In the genomic region with DNA sequence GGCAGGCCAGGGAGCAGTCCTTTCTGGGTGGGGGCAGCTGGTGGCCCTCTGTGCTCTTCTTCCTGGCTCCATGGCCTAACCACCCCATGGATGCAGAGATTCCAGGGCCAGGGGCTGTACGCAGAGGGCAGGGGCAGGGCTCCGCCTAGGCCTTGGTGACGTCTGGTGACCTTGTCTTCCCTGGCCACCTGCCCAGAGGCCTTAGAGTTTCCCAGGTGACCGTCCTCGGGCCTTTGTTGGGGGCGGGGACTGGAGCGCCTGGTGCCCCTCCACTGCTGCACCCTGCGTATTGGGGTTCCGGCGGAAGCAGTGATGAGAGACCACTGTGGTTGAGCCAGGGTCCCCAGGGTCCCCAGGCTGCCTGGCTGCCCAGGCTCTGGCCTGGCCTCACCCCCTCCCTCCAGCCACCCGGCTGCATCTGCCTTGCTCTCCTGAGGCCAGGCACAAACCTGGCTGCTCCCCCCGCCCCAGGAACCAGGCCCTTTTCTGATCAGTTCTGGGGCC, we compare ENCODE assay signal across 10 cellular contexts. TPM values are rescaled to one million over a fixed set of nuclear protein-coding genes. Genes with fewer than 3 reads are reported as not detected.
DNase-seq lines count a peak whose midpoint lies in the region; ATAC-seq, FAIRE-seq and TF ChIP-seq lines count a peak whose summit lies in the region.
"Had no signal": no experiment of that assay in that cellular context is flagged by ENCODE, and none has a peak within 500 bp of the region (broad histone marks: within the 10 kb centered on the region; RNA-seq: fewer than 3 reads in every experiment).

No MANE protein-coding gene starts in this region.

- BruUV-seq in endothelial cell of umbilical vein (replicated peaks; lab: Mats Ljungman, UMichigan): no TSS peak

- dilution Hi-C loops in endothelial cell of umbilical vein (cut with MboI; ENCODE audit: extremely low pct_ligation_motif_present, low sequenced_read_pairs): no loop called here

- H3K9ac ChIP-seq in endothelial cell of umbilical vein (replicated peaks; ENCODE audit: extremely low read depth, insufficient read depth, low read length) (no peak overlapping the region), muscle layer of colon (ENCODE audit: low read length) (peak overlapping the region; percentile 53)

- no peaks in the 10 kb centered on the region for H4K20me1 ChIP-seq in endothelial cell of umbilical vein (replicated peaks; ENCODE audit: control insufficient read depth, extremely low read depth, insufficient read depth, low read length)

- no peaks in the 10 kb centered on the region for H3K9me3 ChIP-seq in endothelial cell of umbilical vein (replicated peaks; ENCODE audit: control insufficient read depth, insufficient read depth, low read length)
- H3K9me3 ChIP-seq in muscle layer of colon (ENCODE audit: low read length): no peaks in the 10 kb centered on the region
- H3K9me3 ChIP-seq in upper lobe of right lung: no peaks in the 10 kb centered on the region
- H3K9me3 ChIP-seq: psoas muscle had no signal

- H3K27me3 ChIP-seq in endothelial cell of umbilical vein (ENCODE audit: control insufficient read depth in 2 of 2, insufficient read depth in 2 of 2, low read length in 2 of 2): no peaks in the 10 kb centered on the region
- no peaks in the 10 kb centered on the region for H3K27me3 ChIP-seq in muscle layer of colon (ENCODE audit: control insufficient read depth in 1 of 2, insufficient read depth in 2 of 2, low read length in 2 of 2)
- H3K27me3 ChIP-seq in upper lobe of right lung: no peaks in the 10 kb centered on the region

- CTCF ChIA-PET in endothelial cell of umbilical vein (lab: Charles Lee): interaction anchor here (1.2 kb wide), 1 partner anchor 39 kb away, joined by 3 read pairs; no protein-coding TSS in a partner anchor

- FAIRE-seq in endothelial cell of umbilical vein (lab: Jason Lieb, UNC): no peak
- FAIRE-seq: H54 had no signal

- H3K9me1 ChIP-seq in endothelial cell of umbilical vein (replicated peaks; ENCODE audit: control insufficient read depth, extremely low read depth, insufficient read depth, low read length): no peaks in the 10 kb centered on the region

- intact Hi-C loops in endothelial cell of umbilical vein (cut with micrococcal nuclease): no loop called here
- intact Hi-C loops in upper lobe of right lung (cut with DNase I): no loop called here

- peaks cover 0 to 5% of the 10 kb centered on the region in 2 experiments for H3K36me3 ChIP-seq in endothelial cell of umbilical vein (ENCODE audit: control insufficient read depth in 2 of 2, extremely low read depth in 1 of 2, insufficient read depth in 2 of 2, low read length in 2 of 2)
- peaks cover 10% of the 10 kb centered on the region for H3K36me3 ChIP-seq in muscle layer of colon (ENCODE audit: insufficient read depth, low read length)
- peaks cover 21% of the 10 kb centered on the region for H3K36me3 ChIP-seq in upper lobe of right lung

- H3K27ac ChIP-seq in endothelial cell of umbilical vein (ENCODE audit: insufficient read depth, low read depth, low read length) (peak overlapping the region; percentile 10), muscle layer of colon (ENCODE audit: low read depth, low read length) (peak overlapping the region; percentile 99), upper lobe of right lung (peak overlapping the region; percentile 92)
- H3K27ac ChIP-seq: psoas muscle had no signal

- POLR2A ChIA-PET in endothelial cell of umbilical vein (lab: Charles Lee): no interaction called here

- H3K4me1 ChIP-seq in endothelial cell of umbilical vein (ENCODE audit: control insufficient read depth, extremely low read depth, insufficient read depth, low read length) (peaks cover 23% of the 10 kb centered on the region), muscle layer of colon (ENCODE audit: insufficient read depth, low read length) (peaks cover 44% of the 10 kb centered on the region), upper lobe of right lung (peaks cover 57% of the 10 kb centered on the region)

- TF ChIP-seq POLR2A in endothelial cell of umbilical vein (IDR thresholded peaks at IDR 0.05; ENCODE audit: low read depth, low read length): no peak

- no peak for TF ChIP-seq CTCF in endothelial cell of umbilical vein (IDR thresholded peaks at IDR 0.05; ENCODE audit: extremely low read depth in 1 of 2, insufficient read depth in 1 of 2, low read depth in 1 of 2, low read length in 2 of 2)
- TF ChIP-seq CTCF in upper lobe of right lung (IDR thresholded peaks at IDR 0.05): no peak

- peaks cover 14% of the 10 kb centered on the region for H3K79me2 ChIP-seq in endothelial cell of umbilical vein (ENCODE audit: control insufficient read depth, insufficient read depth, low read length)

- H2AFZ ChIP-seq in endothelial cell of umbilical vein (ENCODE audit: low read depth, low read length): no peak overlapping the region

- no peak overlapping the region for H3K4me2 ChIP-seq in endothelial cell of umbilical vein (ENCODE audit: insufficient read depth, low read length)

- H3K4me3 ChIP-seq in endothelial cell of umbilical vein (replicated peaks in 1 of 3; ENCODE audit: insufficient read depth in 1 of 3, low read depth in 1 of 3, low read length in 3 of 3) (no peak overlapping the region), muscle layer of colon (ENCODE audit: low read depth in 1 of 2, low read length in 2 of 2) (peak overlapping the region in 1 of 2 donors; percentile 41), upper lobe of right lung (peak overlapping the region; percentile 30)
- H3K4me3 ChIP-seq: psoas muscle had no signal

- ATAC-seq in upper lobe of right lung (peak; percentile 43), HG02763 (IDR thresholded peaks at IDR 0.05; ENCODE audit: unreplicated experiment) (no peak), HG02642 (IDR thresholded peaks at IDR 0.05; ENCODE audit: poor library complexity, unreplicated experiment) (no peak), GM18517 (IDR thresholded peaks at IDR 0.05; ENCODE audit: unreplicated experiment) (no peak)

- peak; percentile 36 for DNase-seq in NCI-H2196 (lab: John Stamatoyannopoulos, UW; ENCODE audit: unreplicated experiment)
- no peak for DNase-seq in NCI-H2196 treated with DMSO at 0.1 percent for 48 hours (lab: John Stamatoyannopoulos, UW; ENCODE audit: unreplicated experiment)
- DNase-seq in endothelial cell of umbilical vein (ENCODE audit: low read depth, low spot score): no peak
- peak; percentile 91 for DNase-seq in upper lobe of right lung

TF ChIP-seq in endothelial cell of umbilical vein, 7 proteins besides CTCF, POLR2A, EP300 and RAD21:
- TF ChIP-seq POLR2AphosphoS5 (IDR thresholded peaks at IDR 0.05; ENCODE audit: insufficient read depth, low read depth, low read length) (no peak), MYC (IDR thresholded peaks at IDR 0.05; ENCODE audit: low read depth, low read length) (no peak), JUN (IDR thresholded peaks at IDR 0.05; ENCODE audit: borderline replicate concordance, insufficient read depth, insufficient read length, low read depth) (no peak), EZH2 (IDR thresholded peaks at IDR 0.05; ENCODE audit: borderline replicate concordance, low read depth, low read length, severe bottlenecking) (no peak), GATA2 (IDR thresholded peaks at IDR 0.05; ENCODE audit: insufficient read depth, insufficient read length, low read depth, low read length) (no peak), FOS (IDR thresholded peaks at IDR 0.05; ENCODE audit: borderline replicate concordance, insufficient read depth, low read length) (no peak)
- TF ChIP-seq, protein P1, sequence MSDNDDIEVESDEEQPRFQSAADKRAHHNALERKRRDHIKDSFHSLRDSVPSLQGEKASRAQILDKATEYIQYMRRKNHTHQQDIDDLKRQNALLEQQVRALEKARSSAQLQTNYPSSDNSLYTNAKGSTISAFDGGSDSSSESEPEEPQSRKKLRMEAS (IDR thresholded peaks at IDR 0.05; ENCODE audit: insufficient read depth, insufficient read length): no peak

RNA-seq across cellular contexts. Expression of gene PWWP2B, which starts 10.3 kb away (rescaled TPM):
- total RNA-seq in endothelial cell of umbilical vein (10.5 and 11.8 TPM in 2 replicates), upper lobe of right lung (26.0 TPM)
- 4.6 and 5.5 TPM in 2 replicates for polyA plus RNA-seq in endothelial cell of umbilical vein
- 2.2 and 3.1 TPM in 2 replicates for polyA plus RNA-seq in endothelial cell of umbilical vein (2011; cell fraction: cytosol; rRNA removed)
- 2.7 and 3.2 TPM in 2 replicates for polyA plus RNA-seq in endothelial cell of umbilical vein (2011; cell fraction: nucleus; rRNA removed)
- polyA plus RNA-seq in endothelial cell of umbilical vein (2012): 5.3 and 8.8 TPM in 2 replicates
- 2.3 and 2.8 TPM in 2 replicates for polyA minus RNA-seq in endothelial cell of umbilical vein
- 11.3 TPM for polyA minus RNA-seq in endothelial cell of umbilical vein (2011; cell fraction: cytosol; rRNA and poly(A)+ RNA removed)
- 2.1 and 3.1 TPM in 2 replicates for polyA minus RNA-seq in endothelial cell of umbilical vein (2011; cell fraction: nucleus; rRNA and poly(A)+ RNA removed)

Comparison
In these comparisons a context has a peak if more than half of its experiments do, and no peak if none do; other contexts are left out.
1. DNase-seq: peak in NCI-H2196 (single experiment) and upper lobe of right lung (single experiment); none in NCI-H2196 treated with DMSO at 0.1 percent for 48 hours (single experiment) and endothelial cell of umbilical vein (single experiment).
2. H3K27ac ChIP-seq: peak in every context shown above with its lines; median percentile 99 in muscle layer of colon; 92 in upper lobe of right lung; 10 in endothelial cell of umbilical vein.